Comparison of ENCODE assay signal across 22 cellular contexts in genomic region chr11:100557830-100558611, GRCh38.
DNase-seq lines count a peak whose midpoint lies in the region; ATAC-seq, FAIRE-seq and TF ChIP-seq lines count a peak whose summit lies in the region.
"Had no signal": no experiment of that assay in that cellular context is flagged by ENCODE, and none has a peak within 500 bp of the region (broad histone marks: within the 10 kb centered on the region; RNA-seq: fewer than 3 reads in every experiment).

No MANE protein-coding gene starts in this region.

- H3K4me3 ChIP-seq in mesendoderm (ENCODE audit: low read length): no peak overlapping the region
- no peak overlapping the region for H3K4me3 ChIP-seq in kidney (ENCODE audit: low read length in 2 of 2)
- H3K4me3 ChIP-seq: lung, suprapubic skin had no signal

- POLR2A ChIA-PET in T-cell (lab: Charles Lee): no interaction called here

- no peak overlapping the region for H3K18ac ChIP-seq in mesendoderm (ENCODE audit: low read length)

- intact Hi-C loops in kidney (cut with DNase I): no loop called here

- H3K27me3 ChIP-seq in mesendoderm (ENCODE audit: insufficient read depth, low read length, poor library complexity): no peaks in the 10 kb centered on the region
- H3K27me3 ChIP-seq: suprapubic skin had no signal

- peaks cover 5 to 8% (median 5%) of the 10 kb centered on the region in 3 donors for H3K9me3 Mint-ChIP-seq in T-cell

- H3K79me2 ChIP-seq in mesendoderm (ENCODE audit: control insufficient read depth, insufficient read depth, low read length): no peaks in the 10 kb centered on the region

- H3K27ac Mint-ChIP-seq in T-cell: no peak overlapping the region
- H3K27ac Mint-ChIP-seq: activated naive CD4-positive, alpha-beta T cell treated with anti-CD3 and anti-CD28 coated beads, Interleukin-2, amount 50 U/mL, for 72 hours; naive thymus-derived CD4-positive, alpha-beta T cell had no signal

- no peak overlapping the region for H2BK120ac ChIP-seq in mesendoderm (ENCODE audit: low read depth, low read length)

- TF ChIP-seq CTCF in kidney (IDR thresholded peaks at IDR 0.05; ENCODE audit: borderline replicate concordance, extremely low read depth, insufficient read depth): no peak

- no peak overlapping the region for H3K23ac ChIP-seq in mesendoderm (ENCODE audit: low read length)

- no peaks in the 10 kb centered on the region for H3K79me1 ChIP-seq in mesendoderm (ENCODE audit: low read length)

- FAIRE-seq in kidney (lab: Jason Lieb, UNC): no peak

- H4K5ac ChIP-seq in mesendoderm (ENCODE audit: low read length): no peak overlapping the region

- H2AK5ac ChIP-seq in mesendoderm (ENCODE audit: low read length): no peak overlapping the region

- H3K27ac ChIP-seq in mesendoderm (ENCODE audit: low read depth, low read length): no peak overlapping the region
- no peak overlapping the region for H3K27ac ChIP-seq in kidney (ENCODE audit: low read depth in 2 of 2, low read length in 2 of 2)
- H3K27ac ChIP-seq: suprapubic skin, WERI-Rb-1 had no signal

- H3K4me3 Mint-ChIP-seq in T-cell: no peak overlapping the region
- H3K4me3 Mint-ChIP-seq: naive thymus-derived CD4-positive, alpha-beta T cell had no signal

- DNase-seq in EH (ENCODE audit: low read depth) (peak; percentile 75), NCI-H226 (peak; percentile 39), dermis blood vessel endothelial cell (peak; percentile 63), mesendoderm (no peak), kidney (no peak), T-cell (no peak), NCI-H128 (lab: John Stamatoyannopoulos, UW; ENCODE audit: unreplicated experiment) (no peak)
- DNase-seq: activated CD4-positive, alpha-beta T cell treated with anti-CD3 and anti-CD28 coated beads, Interleukin-2, amount 50 U/mL, for 48 hours; BE2C; central memory CD4-positive, alpha-beta T cell; effector CD4-positive, alpha-beta T cell; foreskin melanocyte; naive thymus-derived CD4-positive, alpha-beta T cell; NCI-H1436 treated with DMSO at 0.1 percent for 48 hours; RPMI8226; stimulated activated CD4-positive, alpha-beta T cell treated with anti-CD3 and anti-CD28 coated beads, Interleukin-4, amount 100 ng/mL, for 24 hours; WERI-Rb-1 had no signal

- no peak overlapping the region for H2BK5ac ChIP-seq in mesendoderm (ENCODE audit: low read length)

- no peaks in the 10 kb centered on the region for H3K36me3 Mint-ChIP-seq in T-cell
- H3K36me3 Mint-ChIP-seq: naive thymus-derived CD4-positive, alpha-beta T cell had no signal

- no CpG with 5 or more reads among the region's 8 CpGs for WGBS in mesendoderm (ENCODE audit: extremely low coverage, insufficient coverage, low lambda C conversion rate)

- H3K4me1 ChIP-seq in mesendoderm (ENCODE audit: control insufficient read depth, low read depth, low read length) (no peaks in the 10 kb centered on the region), kidney (ENCODE audit: control insufficient read depth in 1 of 2, insufficient read depth in 1 of 2, low read depth in 1 of 2, low read length in 2 of 2) (peaks cover 7 to 17% of the 10 kb centered on the region in 2 donors)
- H3K4me1 ChIP-seq: BE2C had no signal

- no peaks in the 10 kb centered on the region for H3K9me3 ChIP-seq in kidney (ENCODE audit: control insufficient read depth in 1 of 2, low read length in 2 of 2)
- H3K9me3 ChIP-seq: BE2C, suprapubic skin had no signal

- no peaks in the 10 kb centered on the region for H3K36me3 ChIP-seq in mesendoderm (ENCODE audit: control insufficient read depth, insufficient read depth, low read length)
- H3K36me3 ChIP-seq in kidney (ENCODE audit: control insufficient read depth in 1 of 2, insufficient read depth in 2 of 2, low read length in 2 of 2): no peaks in the 10 kb centered on the region
- H3K36me3 ChIP-seq: BE2C, suprapubic skin, WERI-Rb-1 had no signal

- no peaks in the 10 kb centered on the region for H3K27me3 Mint-ChIP-seq in T-cell
- H3K27me3 Mint-ChIP-seq: naive thymus-derived CD4-positive, alpha-beta T cell had no signal

- no peak for ATAC-seq in T-cell (replicated peaks in 1 of 4)
- no peak for ATAC-seq in GM21737 (IDR thresholded peaks at IDR 0.05; ENCODE audit: unreplicated experiment)
- ATAC-seq: activated naive CD4-positive, alpha-beta T cell treated with anti-CD3 and anti-CD28 coated beads, Interleukin-2, amount 50 U/mL, for 72 hours; HCT116; naive thymus-derived CD4-positive, alpha-beta T cell had no signal

- no peak overlapping the region for H3K9ac ChIP-seq in mesendoderm (ENCODE audit: low read length)
- H3K9ac ChIP-seq in kidney (ENCODE audit: low read length in 2 of 2): no peak overlapping the region

- no peak overlapping the region for H3K4me2 ChIP-seq in mesendoderm (ENCODE audit: low read length)

- peak overlapping the region; percentile 2 for H4K8ac ChIP-seq in mesendoderm (ENCODE audit: low read depth, low read length)

- H3K4me1 Mint-ChIP-seq in T-cell: no peaks in the 10 kb centered on the region
- H3K4me1 Mint-ChIP-seq: naive thymus-derived CD4-positive, alpha-beta T cell had no signal

- no peak overlapping the region for H3K4ac ChIP-seq in mesendoderm (ENCODE audit: low read depth, low read length)

- no peak overlapping the region for H3K56ac ChIP-seq in mesendoderm (ENCODE audit: low read length)

- CTCF ChIA-PET in T-cell (lab: Charles Lee): no interaction called here

- H2BK15ac ChIP-seq in mesendoderm (replicated peaks; ENCODE audit: low read depth): no peak overlapping the region

Comparison
In these comparisons a context has a peak if more than half of its experiments do, and no peak if none do; other contexts are left out.
1. DNase-seq: peak in EH (single experiment), NCI-H226 (single experiment) and dermis blood vessel endothelial cell (single experiment); none in mesendoderm (single experiment), kidney (single experiment), T-cell (0 of 34) and NCI-H128 (single experiment).